ENCODE assay signal across 11 cellular contexts in the genomic region with DNA sequence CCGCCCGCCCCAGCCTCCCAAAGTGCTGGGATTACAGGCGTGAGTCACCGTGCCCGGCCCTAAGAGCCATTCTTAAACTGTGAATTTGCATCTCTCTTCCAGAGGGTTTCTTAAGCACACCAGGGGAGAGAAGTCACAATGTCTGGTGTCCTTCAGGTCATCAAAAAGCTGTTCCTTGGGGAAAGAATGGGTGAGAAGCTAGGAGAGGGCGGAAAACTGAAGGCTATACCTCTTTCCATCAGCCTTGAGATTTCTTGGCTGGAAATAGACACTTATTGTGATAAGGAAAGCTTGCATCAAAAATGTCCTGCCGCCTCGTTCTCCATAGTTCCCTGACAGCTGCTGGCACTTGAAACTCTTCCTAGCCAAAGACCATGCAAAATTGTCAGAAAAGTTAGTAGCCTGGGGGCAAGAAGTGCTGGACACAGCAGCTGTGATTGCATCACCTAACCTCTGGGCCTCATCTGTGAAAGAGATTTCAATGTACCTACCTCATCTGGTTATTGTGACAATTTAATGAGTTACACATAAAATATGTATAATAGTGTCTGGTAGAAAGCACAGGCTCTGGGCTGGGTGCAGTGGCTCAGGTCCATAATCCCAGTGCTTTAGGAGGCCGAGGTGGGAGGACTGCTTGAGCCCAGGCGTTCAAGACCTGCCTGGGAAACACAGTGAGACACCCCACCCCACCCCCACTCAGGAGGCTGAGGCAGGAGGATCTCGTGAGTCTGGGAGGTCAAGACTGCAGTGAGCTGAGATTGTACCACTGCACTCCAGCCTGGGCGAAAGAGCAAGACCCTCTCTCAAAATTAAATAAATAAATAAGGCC. TPM values are rescaled to one million over a fixed set of nuclear protein-coding genes. Genes with fewer than 3 reads are reported as not detected.
DNase-seq lines count a peak whose midpoint lies in the region; ATAC-seq lines count a peak whose summit lies in the region.
"Had no signal": no experiment of that assay in that cellular context is flagged by ENCODE, and none has a peak within 500 bp of the region (broad histone marks: within the 10 kb centered on the region; RNA-seq: fewer than 3 reads in every experiment).

No MANE protein-coding gene starts in this region.

- no peak for ATAC-seq in HG02642 (IDR thresholded peaks at IDR 0.05; ENCODE audit: poor library complexity, unreplicated experiment)
- ATAC-seq: left lobe of liver had no signal

- DNase-seq in AG20443 (ENCODE audit: low spot score) = peak; percentile 58
- DNase-seq in HT-29 (ENCODE audit: low spot score) = peak; percentile 28
- peak; percentile 53 for DNase-seq in astrocyte of the hippocampus (ENCODE audit: low read depth, low spot score)
- peak; percentile 95 for DNase-seq in islet precursor cell
- no peak for DNase-seq in SKM-1 (lab: John Stamatoyannopoulos, UW; ENCODE audit: unreplicated experiment)
- DNase-seq in midbrain (lab: John Stamatoyannopoulos, UW) = no peak
- no peak for DNase-seq in NCI-H2081 treated with DMSO at 0.1 percent for 48 hours (lab: John Stamatoyannopoulos, UW)
- DNase-seq: cortex of kidney, NCI-H1092 had no signal

RNA-seq across cellular contexts. Expression of gene UBC, which starts 9.7 kb away (rescaled TPM):
- 1,727 and 1,789 TPM in 2 replicates for total RNA-seq in HT-29 (2014; rRNA removed; shearing (Covaris generic))

Comparison
In these comparisons a context has a peak if more than half of its experiments do, and no peak if none do; other contexts are left out.
1. DNase-seq: peak in AG20443 (single experiment), HT-29 (single experiment), astrocyte of the hippocampus (single experiment) and islet precursor cell (single experiment); none in SKM-1 (single experiment), midbrain (single experiment) and NCI-H2081 treated with DMSO at 0.1 percent for 48 hours (single experiment).